ENCODE assay signal across 8 cellular contexts in genomic region chr19:15251749-15252397, GRCh38. TPM values are rescaled to one million over a fixed set of nuclear protein-coding genes. Genes with fewer than 3 reads are reported as not detected.
DNase-seq lines count a peak whose midpoint lies in the region; ATAC-seq and TF ChIP-seq lines count a peak whose summit lies in the region.

No MANE protein-coding gene starts in this region.

- ATAC-seq in GM21529 (IDR thresholded peaks at IDR 0.05; ENCODE audit: unreplicated experiment) = no peak

- no peaks in the 10 kb centered on the region for H3K27me3 ChIP-seq in smooth muscle cell (ENCODE audit: low read depth)

- H3K79me2 ChIP-seq in smooth muscle cell (ENCODE audit: low read depth) = peaks cover 46% of the 10 kb centered on the region

- H3K27ac ChIP-seq in HEK293 (ENCODE audit: extremely low read depth, low read depth, low read length) = no peak overlapping the region
- H3K27ac ChIP-seq in smooth muscle cell (ENCODE audit: low read depth) = peak overlapping the region; percentile 97

- H3K4me1 ChIP-seq in HEK293 (ENCODE audit: control insufficient read depth, insufficient read depth, low read length) (no peaks in the 10 kb centered on the region), smooth muscle cell (ENCODE audit: low read depth) (peaks cover 16% of the 10 kb centered on the region)

- peak overlapping the region; percentile 76 for H3K4me2 ChIP-seq in smooth muscle cell

- peaks cover 100% of the 10 kb centered on the region for H4K20me1 ChIP-seq in smooth muscle cell (ENCODE audit: low read depth)

- POLR2A ChIA-PET in HEK293 (lab: Yijun Ruan, JAX) = interaction anchor here (1.1 to 1.2 kb wide), 2 partner anchors 57 to 167 kb away, joined by 3 read pairs; partner anchors contain the start of gene AKAP8L

- H2AFZ ChIP-seq in smooth muscle cell (ENCODE audit: low read depth) = no peak overlapping the region

- peak; percentile 59 for TF ChIP-seq CTCF in HEK293 (tag by site-specific recombination; IDR thresholded peaks at IDR 0.05)
- peak; percentile 41 for TF ChIP-seq CTCF in smooth muscle cell (IDR thresholded peaks at IDR 0.05; ENCODE audit: borderline replicate concordance, insufficient read depth, poor library complexity, severe bottlenecking)

- H3K9me3 ChIP-seq in HEK293 (ENCODE audit: control insufficient read depth, insufficient read depth, low read depth, low read length) = no peaks in the 10 kb centered on the region
- H3K9me3 ChIP-seq in smooth muscle cell (replicated peaks; ENCODE audit: low read depth) = no peaks in the 10 kb centered on the region

- H3K36me3 ChIP-seq in HEK293 (ENCODE audit: control insufficient read depth in 2 of 2, insufficient read depth in 1 of 2, low read length in 2 of 2) (peaks cover 9 to 91% of the 10 kb centered on the region in 2 experiments; a peak in 2 of 3 replicates), smooth muscle cell (ENCODE audit: low read depth) (no peaks in the 10 kb centered on the region)

- CTCF ChIA-PET in HEK293 (lab: Yijun Ruan, JAX) = interaction anchor here (0.6 to 3.3 kb wide), 22 partner anchors 9 to 465 kb away, joined by 3 to 15 read pairs (median 4); no protein-coding TSS in a partner anchor

- peaks cover 20% of the 10 kb centered on the region for H3F3A ChIP-seq in smooth muscle cell (ENCODE audit: low read depth)

- DNase-seq in amniotic stem cell (lab: John Stamatoyannopoulos, UW) (peak; percentile 62), hepatic stellate cell (ENCODE audit: low spot score) (peak; percentile 94), smooth muscle cell (lab: John Stamatoyannopoulos, UW; ENCODE audit: unreplicated experiment) (peak; percentile 43), NOMO-1 treated with dmso at 0.1 percent for 144 hours (lab: John Stamatoyannopoulos, UW; ENCODE audit: unreplicated experiment) (no peak)
- DNase-seq in activated CD8-positive, alpha-beta memory T cell treated with anti-CD3 and anti-CD28 coated beads, Interleukin-2, amount 50 U/mL, for 48 hours = no peak
- no peak for DNase-seq in central memory CD4-positive, alpha-beta T cell

- 23% methylated on average over 14 of the region's 14 CpGs for WGBS in smooth muscle cell (ENCODE audit: low lambda C conversion rate)

- H3K9ac ChIP-seq in smooth muscle cell (ENCODE audit: low read depth) = no peak overlapping the region

- H3K4me3 ChIP-seq in HEK293 (ENCODE audit: low read depth, low read length) (no peak overlapping the region), smooth muscle cell (no peak overlapping the region)

TF ChIP-seq in HEK293, 187 proteins besides CTCF, POLR2A, EP300 and RAD21 (continues in another document):
- TF ChIP-seq ZNF223 (tag by site-specific recombination; IDR thresholded peaks at IDR 0.05) (no peak), ZNF626 (tag by site-specific recombination; IDR thresholded peaks at IDR 0.05) (no peak), ZNF311 (tag by site-specific recombination; IDR thresholded peaks at IDR 0.05; ENCODE audit: borderline replicate concordance) (no peak), KLF8 (tag by site-specific recombination; IDR thresholded peaks at IDR 0.05) (no peak), ZNF660 (tag by site-specific recombination; IDR thresholded peaks at IDR 0.05) (0 out of 2 replicates have a peak, but pooled peaks have one; percentile 9), ZNF654 (tag by site-specific recombination; IDR thresholded peaks at IDR 0.05; ENCODE audit: low read depth) (no peak), ZNF785 (tag by site-specific recombination; IDR thresholded peaks at IDR 0.05) (no peak), ZNF426 (tag by site-specific recombination; IDR thresholded peaks at IDR 0.05) (no peak), ZNF184 (tag by site-specific recombination; IDR thresholded peaks at IDR 0.05) (no peak), ZNF335 (tag by site-specific recombination; conservative IDR thresholded peaks at IDR 0.05) (no peak), WT1 (tag by site-specific recombination; IDR thresholded peaks at IDR 0.05) (peak; percentile 26; the same call in 1 of the 2 replicates), ZNF146 (tag by site-specific recombination; IDR thresholded peaks at IDR 0.05) (no peak), ZNF623 (tag by site-specific recombination; IDR thresholded peaks at IDR 0.05) (no peak), GLI2 (tag by site-specific recombination; IDR thresholded peaks at IDR 0.05; ENCODE audit: borderline replicate concordance, low read depth) (no peak)
- TF ChIP-seq, protein P1, sequence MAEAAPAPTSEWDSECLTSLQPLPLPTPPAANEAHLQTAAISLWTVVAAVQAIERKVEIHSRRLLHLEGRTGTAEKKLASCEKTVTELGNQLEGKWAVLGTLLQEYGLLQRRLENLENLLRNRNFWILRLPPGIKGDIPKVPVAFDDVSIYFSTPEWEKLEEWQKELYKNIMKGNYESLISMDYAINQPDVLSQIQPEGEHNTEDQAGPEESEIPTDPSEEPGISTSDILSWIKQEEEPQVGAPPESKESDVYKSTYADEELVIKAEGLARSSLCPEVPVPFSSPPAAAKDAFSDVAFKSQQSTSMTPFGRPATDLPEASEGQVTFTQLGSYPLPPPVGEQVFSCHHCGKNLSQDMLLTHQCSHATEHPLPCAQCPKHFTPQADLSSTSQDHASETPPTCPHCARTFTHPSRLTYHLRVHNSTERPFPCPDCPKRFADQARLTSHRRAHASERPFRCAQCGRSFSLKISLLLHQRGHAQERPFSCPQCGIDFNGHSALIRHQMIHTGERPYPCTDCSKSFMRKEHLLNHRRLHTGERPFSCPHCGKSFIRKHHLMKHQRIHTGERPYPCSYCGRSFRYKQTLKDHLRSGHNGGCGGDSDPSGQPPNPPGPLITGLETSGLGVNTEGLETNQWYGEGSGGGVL (tag by site-specific recombination; IDR thresholded peaks at IDR 0.05) = no peak
- TF ChIP-seq, protein P2, sequence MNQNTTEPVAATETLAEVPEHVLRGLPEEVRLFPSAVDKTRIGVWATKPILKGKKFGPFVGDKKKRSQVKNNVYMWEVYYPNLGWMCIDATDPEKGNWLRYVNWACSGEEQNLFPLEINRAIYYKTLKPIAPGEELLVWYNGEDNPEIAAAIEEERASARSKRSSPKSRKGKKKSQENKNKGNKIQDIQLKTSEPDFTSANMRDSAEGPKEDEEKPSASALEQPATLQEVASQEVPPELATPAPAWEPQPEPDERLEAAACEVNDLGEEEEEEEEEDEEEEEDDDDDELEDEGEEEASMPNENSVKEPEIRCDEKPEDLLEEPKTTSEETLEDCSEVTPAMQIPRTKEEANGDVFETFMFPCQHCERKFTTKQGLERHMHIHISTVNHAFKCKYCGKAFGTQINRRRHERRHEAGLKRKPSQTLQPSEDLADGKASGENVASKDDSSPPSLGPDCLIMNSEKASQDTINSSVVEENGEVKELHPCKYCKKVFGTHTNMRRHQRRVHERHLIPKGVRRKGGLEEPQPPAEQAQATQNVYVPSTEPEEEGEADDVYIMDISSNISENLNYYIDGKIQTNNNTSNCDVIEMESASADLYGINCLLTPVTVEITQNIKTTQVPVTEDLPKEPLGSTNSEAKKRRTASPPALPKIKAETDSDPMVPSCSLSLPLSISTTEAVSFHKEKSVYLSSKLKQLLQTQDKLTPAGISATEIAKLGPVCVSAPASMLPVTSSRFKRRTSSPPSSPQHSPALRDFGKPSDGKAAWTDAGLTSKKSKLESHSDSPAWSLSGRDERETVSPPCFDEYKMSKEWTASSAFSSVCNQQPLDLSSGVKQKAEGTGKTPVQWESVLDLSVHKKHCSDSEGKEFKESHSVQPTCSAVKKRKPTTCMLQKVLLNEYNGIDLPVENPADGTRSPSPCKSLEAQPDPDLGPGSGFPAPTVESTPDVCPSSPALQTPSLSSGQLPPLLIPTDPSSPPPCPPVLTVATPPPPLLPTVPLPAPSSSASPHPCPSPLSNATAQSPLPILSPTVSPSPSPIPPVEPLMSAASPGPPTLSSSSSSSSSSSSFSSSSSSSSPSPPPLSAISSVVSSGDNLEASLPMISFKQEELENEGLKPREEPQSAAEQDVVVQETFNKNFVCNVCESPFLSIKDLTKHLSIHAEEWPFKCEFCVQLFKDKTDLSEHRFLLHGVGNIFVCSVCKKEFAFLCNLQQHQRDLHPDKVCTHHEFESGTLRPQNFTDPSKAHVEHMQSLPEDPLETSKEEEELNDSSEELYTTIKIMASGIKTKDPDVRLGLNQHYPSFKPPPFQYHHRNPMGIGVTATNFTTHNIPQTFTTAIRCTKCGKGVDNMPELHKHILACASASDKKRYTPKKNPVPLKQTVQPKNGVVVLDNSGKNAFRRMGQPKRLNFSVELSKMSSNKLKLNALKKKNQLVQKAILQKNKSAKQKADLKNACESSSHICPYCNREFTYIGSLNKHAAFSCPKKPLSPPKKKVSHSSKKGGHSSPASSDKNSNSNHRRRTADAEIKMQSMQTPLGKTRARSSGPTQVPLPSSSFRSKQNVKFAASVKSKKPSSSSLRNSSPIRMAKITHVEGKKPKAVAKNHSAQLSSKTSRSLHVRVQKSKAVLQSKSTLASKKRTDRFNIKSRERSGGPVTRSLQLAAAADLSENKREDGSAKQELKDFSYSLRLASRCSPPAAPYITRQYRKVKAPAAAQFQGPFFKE (tag by site-specific recombination; IDR thresholded peaks at IDR 0.05; ENCODE audit: borderline replicate concordance) = no peak
- TF ChIP-seq, protein P3, sequence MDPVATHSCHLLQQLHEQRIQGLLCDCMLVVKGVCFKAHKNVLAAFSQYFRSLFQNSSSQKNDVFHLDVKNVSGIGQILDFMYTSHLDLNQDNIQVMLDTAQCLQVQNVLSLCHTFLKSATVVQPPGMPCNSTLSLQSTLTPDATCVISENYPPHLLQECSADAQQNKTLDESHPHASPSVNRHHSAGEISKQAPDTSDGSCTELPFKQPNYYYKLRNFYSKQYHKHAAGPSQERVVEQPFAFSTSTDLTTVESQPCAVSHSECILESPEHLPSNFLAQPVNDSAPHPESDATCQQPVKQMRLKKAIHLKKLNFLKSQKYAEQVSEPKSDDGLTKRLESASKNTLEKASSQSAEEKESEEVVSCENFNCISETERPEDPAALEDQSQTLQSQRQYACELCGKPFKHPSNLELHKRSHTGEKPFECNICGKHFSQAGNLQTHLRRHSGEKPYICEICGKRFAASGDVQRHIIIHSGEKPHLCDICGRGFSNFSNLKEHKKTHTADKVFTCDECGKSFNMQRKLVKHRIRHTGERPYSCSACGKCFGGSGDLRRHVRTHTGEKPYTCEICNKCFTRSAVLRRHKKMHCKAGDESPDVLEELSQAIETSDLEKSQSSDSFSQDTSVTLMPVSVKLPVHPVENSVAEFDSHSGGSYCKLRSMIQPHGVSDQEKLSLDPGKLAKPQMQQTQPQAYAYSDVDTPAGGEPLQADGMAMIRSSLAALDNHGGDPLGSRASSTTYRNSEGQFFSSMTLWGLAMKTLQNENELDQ (tag by site-specific recombination; IDR thresholded peaks at IDR 0.05; ENCODE audit: low read depth) = no peak

RNA-seq across cellular contexts. Expression of gene EPHX3, which starts 19.6 kb away (rescaled TPM):
- 3.6 and 4.0 TPM in 2 replicates for total RNA-seq in smooth muscle cell
- 3.1 and 10.3 TPM in 2 replicates for polyA plus RNA-seq in smooth muscle cell

RNA-seq across cellular contexts. Expression of gene NOTCH3, which starts 51.1 kb away (rescaled TPM):
- total RNA-seq in smooth muscle cell = 56.6 and 72.0 TPM in 2 replicates
- 92.5 and 122 TPM in 2 replicates for polyA plus RNA-seq in smooth muscle cell

Comparison
In these comparisons a context has a peak if more than half of its experiments do, and no peak if none do; other contexts are left out.
1. DNase-seq: peak in amniotic stem cell (single experiment), hepatic stellate cell (single experiment) and smooth muscle cell (single experiment); none in NOMO-1 treated with dmso at 0.1 percent for 144 hours (single experiment), activated CD8-positive, alpha-beta memory T cell treated with anti-CD3 and anti-CD28 coated beads, Interleukin-2, amount 50 U/mL, for 48 hours (single experiment) and central memory CD4-positive, alpha-beta T cell (single experiment).